Comparison of ENCODE assay signal across 1 cellular context in genomic region chr10:104231784-104232612, GRCh38.
A peak's percentile ranks its signal among the peaks of the same experiment; 100 is the strongest.
TF ChIP-seq lines count a peak whose summit lies in the region.

Gene CFAP43 (minus strand): TSS chr10:104232364. CDS start chr10:104232246, 118 bp downstream.

TF ChIP-seq in HepG2, 621 proteins besides CTCF, POLR2A, EP300 and RAD21 (continued from another document and continues in another):
- TF ChIP-seq, protein P1, sequence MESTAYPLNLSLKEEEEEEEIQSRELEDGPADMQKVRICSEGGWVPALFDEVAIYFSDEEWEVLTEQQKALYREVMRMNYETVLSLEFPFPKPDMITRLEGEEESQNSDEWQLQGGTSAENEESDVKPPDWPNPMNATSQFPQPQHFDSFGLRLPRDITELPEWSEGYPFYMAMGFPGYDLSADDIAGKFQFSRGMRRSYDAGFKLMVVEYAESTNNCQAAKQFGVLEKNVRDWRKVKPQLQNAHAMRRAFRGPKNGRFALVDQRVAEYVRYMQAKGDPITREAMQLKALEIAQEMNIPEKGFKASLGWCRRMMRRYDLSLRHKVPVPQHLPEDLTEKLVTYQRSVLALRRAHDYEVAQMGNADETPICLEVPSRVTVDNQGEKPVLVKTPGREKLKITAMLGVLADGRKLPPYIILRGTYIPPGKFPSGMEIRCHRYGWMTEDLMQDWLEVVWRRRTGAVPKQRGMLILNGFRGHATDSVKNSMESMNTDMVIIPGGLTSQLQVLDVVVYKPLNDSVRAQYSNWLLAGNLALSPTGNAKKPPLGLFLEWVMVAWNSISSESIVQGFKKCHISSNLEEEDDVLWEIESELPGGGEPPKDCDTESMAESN (CRISPR knock-in tag; conservative IDR thresholded peaks at IDR 0.05), result 0 out of 2 replicates have a peak, but pooled peaks have one; percentile 39
- TF ChIP-seq ZNF234 (CRISPR knock-in tag; conservative IDR thresholded peaks at IDR 0.05), result no peak
- TF ChIP-seq ASH2L (IDR thresholded peaks at IDR 0.05; ENCODE audit: insufficient read length, low read depth, low read length), result peak; percentile 57
- TF ChIP-seq ATAD3A (CRISPR knock-in tag; IDR thresholded peaks at IDR 0.05), result no peak
- TF ChIP-seq, protein P2, sequence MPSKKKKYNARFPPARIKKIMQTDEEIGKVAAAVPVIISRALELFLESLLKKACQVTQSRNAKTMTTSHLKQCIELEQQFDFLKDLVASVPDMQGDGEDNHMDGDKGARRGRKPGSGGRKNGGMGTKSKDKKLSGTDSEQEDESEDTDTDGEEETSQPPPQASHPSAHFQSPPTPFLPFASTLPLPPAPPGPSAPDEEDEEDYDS (CRISPR knock-in tag; IDR thresholded peaks at IDR 0.05), result no peak
- TF ChIP-seq FOXP1 (IDR thresholded peaks at IDR 0.05), result no peak
- TF ChIP-seq FOXP1 (CRISPR knock-in tag; IDR thresholded peaks at IDR 0.05), result no peak
- no peak for TF ChIP-seq ZNF326 (CRISPR knock-in tag; IDR thresholded peaks at IDR 0.05; ENCODE audit: borderline replicate concordance)
- TF ChIP-seq ZNF264 (CRISPR knock-in tag; IDR thresholded peaks at IDR 0.05), result no peak
- no peak for TF ChIP-seq MBNL3 (CRISPR knock-in tag; conservative IDR thresholded peaks at IDR 0.05)
- TF ChIP-seq ZNF678 (CRISPR knock-in tag; IDR thresholded peaks at IDR 0.05), result peak; percentile 72; the same call in 1 of the 2 replicates
- no peak for TF ChIP-seq SCMH1 (CRISPR knock-in tag; IDR thresholded peaks at IDR 0.05; ENCODE audit: borderline replicate concordance)
- no peak for TF ChIP-seq ZSCAN30 (CRISPR knock-in tag; IDR thresholded peaks at IDR 0.05)
- TF ChIP-seq KAT2B (IDR thresholded peaks at IDR 0.05; ENCODE audit: borderline replicate concordance, low read depth, low read length), result no peak
- TF ChIP-seq SPEN (CRISPR knock-in tag; IDR thresholded peaks at IDR 0.05; ENCODE audit: low read depth), result peak; percentile 79
- TF ChIP-seq SNAPC2 (CRISPR knock-in tag; IDR thresholded peaks at IDR 0.05), result 0 out of 2 replicates have a peak, but pooled peaks have one; percentile 34
- TF ChIP-seq, protein P3, sequence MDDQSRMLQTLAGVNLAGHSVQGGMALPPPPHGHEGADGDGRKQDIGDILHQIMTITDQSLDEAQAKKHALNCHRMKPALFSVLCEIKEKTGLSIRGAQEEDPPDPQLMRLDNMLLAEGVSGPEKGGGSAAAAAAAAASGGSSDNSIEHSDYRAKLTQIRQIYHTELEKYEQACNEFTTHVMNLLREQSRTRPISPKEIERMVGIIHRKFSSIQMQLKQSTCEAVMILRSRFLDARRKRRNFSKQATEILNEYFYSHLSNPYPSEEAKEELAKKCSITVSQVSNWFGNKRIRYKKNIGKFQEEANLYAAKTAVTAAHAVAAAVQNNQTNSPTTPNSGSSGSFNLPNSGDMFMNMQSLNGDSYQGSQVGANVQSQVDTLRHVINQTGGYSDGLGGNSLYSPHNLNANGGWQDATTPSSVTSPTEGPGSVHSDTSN (CRISPR knock-in tag; IDR thresholded peaks at IDR 0.05; ENCODE audit: borderline replicate concordance), result no peak
- no peak for TF ChIP-seq ZNF329 (CRISPR knock-in tag; IDR thresholded peaks at IDR 0.05; ENCODE audit: low read depth)
- TF ChIP-seq TSC22D2 (CRISPR knock-in tag; IDR thresholded peaks at IDR 0.05; ENCODE audit: borderline replicate concordance), result peak; percentile 34; the same call in 1 of the 2 replicates
- no peak for TF ChIP-seq ZNF564 (CRISPR knock-in tag; IDR thresholded peaks at IDR 0.05)
- TF ChIP-seq SRSF1 (optimal IDR thresholded peaks at IDR 0.05; ENCODE audit: low read depth, low read length), result no peak
- TF ChIP-seq SRY (CRISPR knock-in tag; IDR thresholded peaks at IDR 0.05), result peak; percentile 35; the same call in 1 of the 2 replicates
- TF ChIP-seq AGO1 (IDR thresholded peaks at IDR 0.05; ENCODE audit: low read depth, low read length, poor library complexity, severe bottlenecking), result no peak
- TF ChIP-seq PAWR (CRISPR knock-in tag; IDR thresholded peaks at IDR 0.05; ENCODE audit: borderline replicate concordance), result no peak
- TF ChIP-seq TGIF2 (CRISPR knock-in tag; IDR thresholded peaks at IDR 0.05), result no peak
- TF ChIP-seq ZGPAT (CRISPR knock-in tag; IDR thresholded peaks at IDR 0.05), result peak; percentile 89; the same call in 1 of the 2 replicates
- no peak for TF ChIP-seq NFE2L2 (IDR thresholded peaks at IDR 0.05; ENCODE audit: low read length)
- peak; percentile 57 for TF ChIP-seq TEAD3 (CRISPR knock-in tag; optimal IDR thresholded peaks at IDR 0.05; ENCODE audit: borderline replicate concordance)
- no peak for TF ChIP-seq ARNT (IDR thresholded peaks at IDR 0.05)
- TF ChIP-seq, protein P4, sequence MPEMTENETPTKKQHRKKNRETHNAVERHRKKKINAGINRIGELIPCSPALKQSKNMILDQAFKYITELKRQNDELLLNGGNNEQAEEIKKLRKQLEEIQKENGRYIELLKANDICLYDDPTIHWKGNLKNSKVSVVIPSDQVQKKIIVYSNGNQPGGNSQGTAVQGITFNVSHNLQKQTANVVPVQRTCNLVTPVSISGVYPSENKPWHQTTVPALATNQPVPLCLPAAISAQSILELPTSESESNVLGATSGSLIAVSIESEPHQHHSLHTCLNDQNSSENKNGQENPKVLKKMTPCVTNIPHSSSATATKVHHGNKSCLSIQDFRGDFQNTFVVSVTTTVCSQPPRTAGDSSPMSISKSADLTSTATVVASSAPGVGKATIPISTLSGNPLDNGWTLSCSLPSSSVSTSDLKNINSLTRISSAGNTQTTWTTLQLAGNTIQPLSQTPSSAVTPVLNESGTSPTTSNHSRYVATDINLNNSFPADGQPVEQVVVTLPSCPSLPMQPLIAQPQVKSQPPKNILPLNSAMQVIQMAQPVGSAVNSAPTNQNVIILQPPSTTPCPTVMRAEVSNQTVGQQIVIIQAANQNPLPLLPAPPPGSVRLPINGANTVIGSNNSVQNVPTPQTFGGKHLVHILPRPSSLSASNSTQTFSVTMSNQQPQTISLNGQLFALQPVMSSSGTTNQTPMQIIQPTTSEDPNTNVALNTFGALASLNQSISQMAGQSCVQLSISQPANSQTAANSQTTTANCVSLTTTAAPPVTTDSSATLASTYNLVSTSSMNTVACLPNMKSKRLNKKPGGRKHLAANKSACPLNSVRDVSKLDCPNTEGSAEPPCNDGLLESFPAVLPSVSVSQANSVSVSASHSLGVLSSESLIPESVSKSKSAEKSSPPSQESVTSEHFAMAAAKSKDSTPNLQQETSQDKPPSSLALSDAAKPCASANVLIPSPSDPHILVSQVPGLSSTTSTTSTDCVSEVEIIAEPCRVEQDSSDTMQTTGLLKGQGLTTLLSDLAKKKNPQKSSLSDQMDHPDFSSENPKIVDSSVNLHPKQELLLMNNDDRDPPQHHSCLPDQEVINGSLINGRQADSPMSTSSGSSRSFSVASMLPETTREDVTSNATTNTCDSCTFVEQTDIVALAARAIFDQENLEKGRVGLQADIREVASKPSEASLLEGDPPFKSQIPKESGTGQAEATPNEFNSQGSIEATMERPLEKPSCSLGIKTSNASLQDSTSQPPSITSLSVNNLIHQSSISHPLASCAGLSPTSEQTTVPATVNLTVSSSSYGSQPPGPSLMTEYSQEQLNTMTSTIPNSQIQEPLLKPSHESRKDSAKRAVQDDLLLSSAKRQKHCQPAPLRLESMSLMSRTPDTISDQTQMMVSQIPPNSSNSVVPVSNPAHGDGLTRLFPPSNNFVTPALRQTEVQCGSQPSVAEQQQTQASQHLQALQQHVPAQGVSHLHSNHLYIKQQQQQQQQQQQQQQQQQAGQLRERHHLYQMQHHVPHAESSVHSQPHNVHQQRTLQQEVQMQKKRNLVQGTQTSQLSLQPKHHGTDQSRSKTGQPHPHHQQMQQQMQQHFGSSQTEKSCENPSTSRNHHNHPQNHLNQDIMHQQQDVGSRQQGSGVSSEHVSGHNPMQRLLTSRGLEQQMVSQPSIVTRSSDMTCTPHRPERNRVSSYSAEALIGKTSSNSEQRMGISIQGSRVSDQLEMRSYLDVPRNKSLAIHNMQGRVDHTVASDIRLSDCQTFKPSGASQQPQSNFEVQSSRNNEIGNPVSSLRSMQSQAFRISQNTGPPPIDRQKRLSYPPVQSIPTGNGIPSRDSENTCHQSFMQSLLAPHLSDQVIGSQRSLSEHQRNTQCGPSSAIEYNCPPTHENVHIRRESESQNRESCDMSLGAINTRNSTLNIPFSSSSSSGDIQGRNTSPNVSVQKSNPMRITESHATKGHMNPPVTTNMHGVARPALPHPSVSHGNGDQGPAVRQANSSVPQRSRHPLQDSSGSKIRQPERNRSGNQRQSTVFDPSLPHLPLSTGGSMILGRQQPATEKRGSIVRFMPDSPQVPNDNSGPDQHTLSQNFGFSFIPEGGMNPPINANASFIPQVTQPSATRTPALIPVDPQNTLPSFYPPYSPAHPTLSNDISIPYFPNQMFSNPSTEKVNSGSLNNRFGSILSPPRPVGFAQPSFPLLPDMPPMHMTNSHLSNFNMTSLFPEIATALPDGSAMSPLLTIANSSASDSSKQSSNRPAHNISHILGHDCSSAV (CRISPR knock-in tag; IDR thresholded peaks at IDR 0.05; ENCODE audit: borderline replicate concordance), result no peak
- no peak for TF ChIP-seq FOXM1 (CRISPR knock-in tag; IDR thresholded peaks at IDR 0.05)
- peak; percentile 91 for TF ChIP-seq KDM2A (CRISPR knock-in tag; IDR thresholded peaks at IDR 0.05; ENCODE audit: borderline replicate concordance, low read depth)
- TF ChIP-seq ZNF775 (CRISPR knock-in tag; IDR thresholded peaks at IDR 0.05; ENCODE audit: borderline replicate concordance), result no peak
- no peak for TF ChIP-seq FLYWCH1 (CRISPR knock-in tag; IDR thresholded peaks at IDR 0.05)
- 0 out of 2 replicates have a peak, but pooled peaks have one; percentile 43 for TF ChIP-seq ZNF747 (CRISPR knock-in tag; IDR thresholded peaks at IDR 0.05; ENCODE audit: borderline replicate concordance)
- TF ChIP-seq ZNF251 (CRISPR knock-in tag; IDR thresholded peaks at IDR 0.05), result no peak
- peak; percentile 79 for TF ChIP-seq ZNF225 (CRISPR knock-in tag; IDR thresholded peaks at IDR 0.05)
- 0 out of 2 replicates have a peak, but pooled peaks have one; percentile 41 for TF ChIP-seq ZNF318 (CRISPR knock-in tag; IDR thresholded peaks at IDR 0.05)
- TF ChIP-seq KLF16 (CRISPR knock-in tag; IDR thresholded peaks at IDR 0.05), result 0 out of 4 replicates have a peak, but pooled peaks of 1 of the 2 experiments have one; percentile 52
- TF ChIP-seq CREB1 (IDR thresholded peaks at IDR 0.05), result 0 out of 2 replicates have a peak, but pooled peaks have one; percentile 30
- TF ChIP-seq CREB1 (CRISPR knock-in tag; IDR thresholded peaks at IDR 0.05), result no peak; the same call in 1 of the 2 replicates
- no peak for TF ChIP-seq ZNF674 (CRISPR knock-in tag; IDR thresholded peaks at IDR 0.05; ENCODE audit: low read depth)
- no peak for TF ChIP-seq GLI4 (CRISPR knock-in tag; IDR thresholded peaks at IDR 0.05; ENCODE audit: borderline replicate concordance)
- no peak for TF ChIP-seq ZNF577 (CRISPR knock-in tag; IDR thresholded peaks at IDR 0.05; ENCODE audit: borderline replicate concordance, low read depth)
- peak; percentile 60; the same call in 1 of the 2 replicates for TF ChIP-seq CBFB (CRISPR knock-in tag; IDR thresholded peaks at IDR 0.05)
- TF ChIP-seq MLLT10 (CRISPR knock-in tag; IDR thresholded peaks at IDR 0.05), result no peak
